In genomic region chr1:16914928-16915626, GRCh38 we compare ENCODE assay signal across 8 cellular contexts. TPM values are rescaled to one million over a fixed set of nuclear protein-coding genes. Genes with fewer than 3 reads are reported as not detected.
DNase-seq lines count a peak whose midpoint lies in the region; ATAC-seq, FAIRE-seq and TF ChIP-seq lines count a peak whose summit lies in the region.
"Not testable (repeated sequence)": the region's sequence is repeated elsewhere in the genome, so short reads cannot be mapped to it uniquely, and the experiment has no call there.

No MANE protein-coding gene starts in this region.

- peak overlapping the region; percentile 63 for H3K4me2 ChIP-seq in SU-DHL-6 (ENCODE audit: low read depth, low read length, poor library complexity, severe bottlenecking)

- peaks cover 28% of the 10 kb centered on the region for H3K4me1 ChIP-seq in CD8-positive, alpha-beta T cell (ENCODE audit: insufficient read depth, low read length)
- not testable (repeated sequence) for H3K4me1 ChIP-seq in endocrine pancreas (ENCODE audit: control insufficient read depth, insufficient read depth, low read length)
- H3K4me1 ChIP-seq in kidney (ENCODE audit: control insufficient read depth in 1 of 2, insufficient read depth in 1 of 2, low read depth in 1 of 2, low read length in 2 of 2) (peaks cover 14 to 20% of the 10 kb centered on the region in 2 donors), transverse colon (peaks cover 13 to 22% (median 19%) of the 10 kb centered on the region in 4 donors)

- not testable (repeated sequence) for H3K36me3 ChIP-seq in CD8-positive, alpha-beta T cell (ENCODE audit: insufficient read depth, low read length); SU-DHL-6 (ENCODE audit: low read length); endocrine pancreas (ENCODE audit: control insufficient read depth, insufficient read depth, low read length); kidney (ENCODE audit: control insufficient read depth in 1 of 2, insufficient read depth in 2 of 2, low read length in 2 of 2); transverse colon

- H2AFZ ChIP-seq in SU-DHL-6 (ENCODE audit: low read depth, low read length, severe bottlenecking), result not testable (repeated sequence)

- peak overlapping the region; percentile 52 for H3K27ac Mint-ChIP-seq in CD8-positive, alpha-beta T cell
- H3K27ac Mint-ChIP-seq in IgD-negative memory B cell, result peak overlapping the region; percentile 8 to 91 (median 30)
- H3K27ac Mint-ChIP-seq in activated naive CD8-positive, alpha-beta T cell treated with anti-CD3 and anti-CD28 coated beads for 36 hours, result peak overlapping the region; percentile 84

- TF ChIP-seq EP300 in transverse colon (IDR thresholded peaks at IDR 0.05; ENCODE audit: low read depth), result not testable (repeated sequence)

- FAIRE-seq in kidney (lab: Jason Lieb, UNC), result not testable (repeated sequence)

- intact Hi-C loops in CD8-positive, alpha-beta T cell (cut with DNase I, micrococcal nuclease), result loop anchor here (2.0 to 10.0 kb wide), 4 partner anchors 96 to 1390 kb away; partner anchors contain the start of genes ATP13A2 (in 2 of the 2), CASP9 (in 1 of the 2), DNAJC16 (in 1 of the 2) and RCC2 (in 1 of the 2)
- intact Hi-C loops in kidney (cut with DNase I); posterior vena cava (cut with DNase I); transverse colon (cut with DNase I; ENCODE audit: low total_unique reads): not testable (repeated sequence)

- CTCF ChIA-PET in CD8-positive, alpha-beta T cell (lab: Charles Lee), result not testable (repeated sequence)

- H3K9ac ChIP-seq in SU-DHL-6 (ENCODE audit: low read length) (peak overlapping the region; percentile 74), endocrine pancreas (ENCODE audit: control insufficient read depth, insufficient read depth, low read length) (peak overlapping the region; percentile 95), kidney (ENCODE audit: low read length in 2 of 2) (peak overlapping the region in 1 of 2 donors; percentile 83)

- H3F3A ChIP-seq in SU-DHL-6 (ENCODE audit: insufficient read depth), result not testable (repeated sequence)

- not testable (repeated sequence) for TF ChIP-seq POLR2A in transverse colon (IDR thresholded peaks at IDR 0.05)

- H3K27me3 ChIP-seq in CD8-positive, alpha-beta T cell (ENCODE audit: insufficient read depth, low read length); SU-DHL-6 (ENCODE audit: low read length); endocrine pancreas (ENCODE audit: control insufficient read depth, insufficient read depth, low read length); transverse colon: not testable (repeated sequence)

- H3K4me1 Mint-ChIP-seq in CD8-positive, alpha-beta T cell (ENCODE audit: low read depth), result peaks cover 25% of the 10 kb centered on the region
- peaks cover 11 to 28% (median 17%) of the 10 kb centered on the region in 3 donors for H3K4me1 Mint-ChIP-seq in IgD-negative memory B cell
- peaks cover 31% of the 10 kb centered on the region for H3K4me1 Mint-ChIP-seq in activated naive CD8-positive, alpha-beta T cell treated with anti-CD3 and anti-CD28 coated beads for 36 hours

- H3K27me3 Mint-ChIP-seq in CD8-positive, alpha-beta T cell (ENCODE audit: low read depth); IgD-negative memory B cell; activated naive CD8-positive, alpha-beta T cell treated with anti-CD3 and anti-CD28 coated beads for 36 hours: not testable (repeated sequence)

- not testable (repeated sequence) for H3K9me3 ChIP-seq in CD8-positive, alpha-beta T cell (ENCODE audit: low read length); SU-DHL-6 (ENCODE audit: insufficient read depth, low read length); endocrine pancreas (ENCODE audit: control insufficient read depth, low read length); kidney (ENCODE audit: control insufficient read depth in 1 of 2, low read length in 2 of 2); transverse colon

- H3K9me3 Mint-ChIP-seq in CD8-positive, alpha-beta T cell; IgD-negative memory B cell; activated naive CD8-positive, alpha-beta T cell treated with anti-CD3 and anti-CD28 coated beads for 36 hours: not testable (repeated sequence)

- not testable (repeated sequence) for H3K4me3 ChIP-seq in CD8-positive, alpha-beta T cell (ENCODE audit: low read depth, low read length); SU-DHL-6 (ENCODE audit: insufficient read depth, low read length, poor library complexity, severe bottlenecking)
- H3K4me3 ChIP-seq in endocrine pancreas (ENCODE audit: control insufficient read depth, insufficient read depth, low read length) (peak overlapping the region; percentile 28), kidney (ENCODE audit: low read length in 2 of 2) (peak overlapping the region; percentile 73 to 78), transverse colon (peak overlapping the region in 2 of 4 donors; percentile 90 to 99)

- not testable (repeated sequence) for H3K79me2 ChIP-seq in SU-DHL-6 (ENCODE audit: insufficient read depth, low read length)

- in situ Hi-C loops in transverse colon (cut with MboI; ENCODE audit: low pct_ligation_motif_present in 1 of 4, low pct_unique_long_range_greater_than_20kb in 1 of 4, low sequenced_read_pairs in 3 of 4), result not testable (repeated sequence)

- not testable (repeated sequence) for H4K20me1 ChIP-seq in SU-DHL-6 (ENCODE audit: low read depth, low read length)

- POLR2A ChIA-PET in CD8-positive, alpha-beta T cell (lab: Charles Lee), result interaction anchor here (0.7 to 2.0 kb wide), 2 partner anchors 10 to 25 kb away, joined by 3 to 11 read pairs; no protein-coding TSS in a partner anchor

- TF ChIP-seq CTCF in CD8-positive, alpha-beta T cell (IDR thresholded peaks at IDR 0.05); SU-DHL-6 (IDR thresholded peaks at IDR 0.05; ENCODE audit: insufficient read depth, low read length, poor library complexity, severe bottlenecking); kidney (IDR thresholded peaks at IDR 0.05; ENCODE audit: borderline replicate concordance, extremely low read depth, insufficient read depth); transverse colon (IDR thresholded peaks at IDR 0.05): not testable (repeated sequence)

- not testable (repeated sequence) for H3K9me2 ChIP-seq in SU-DHL-6 (replicated peaks; ENCODE audit: insufficient read depth, low read length)

- ATAC-seq in CD8-positive, alpha-beta T cell, result not testable (repeated sequence)

- peak overlapping the region; percentile 82 for H3K4me3 Mint-ChIP-seq in CD8-positive, alpha-beta T cell
- H3K4me3 Mint-ChIP-seq in IgD-negative memory B cell, result peak overlapping the region; percentile 68 to 95 (median 90)
- H3K4me3 Mint-ChIP-seq in activated naive CD8-positive, alpha-beta T cell treated with anti-CD3 and anti-CD28 coated beads for 36 hours, result peak overlapping the region; percentile 89

- WGBS in transverse colon (ENCODE audit: low coverage in 1 of 2), 2 donors, result 54 to 80% methylated on average over 5 to 15 of the region's 15 CpGs

- not testable (repeated sequence) for DNase-seq in CD8-positive, alpha-beta T cell; activated naive CD8-positive, alpha-beta T cell treated with anti-CD3 and anti-CD28 coated beads for 36 hours; transverse colon
- DNase-seq in kidney (peak; percentile 81), posterior vena cava (ENCODE audit: low spot score) (peak; percentile 78)

- H3K36me3 Mint-ChIP-seq in CD8-positive, alpha-beta T cell; IgD-negative memory B cell; activated naive CD8-positive, alpha-beta T cell treated with anti-CD3 and anti-CD28 coated beads for 36 hours: not testable (repeated sequence)

- H3K27ac ChIP-seq in CD8-positive, alpha-beta T cell (ENCODE audit: low read depth, low read length), result peak overlapping the region; percentile 59
- not testable (repeated sequence) for H3K27ac ChIP-seq in SU-DHL-6 (ENCODE audit: low read depth, low read length); kidney (ENCODE audit: low read depth in 2 of 2, low read length in 2 of 2)
- peak overlapping the region in 3 of 4 donors; percentile 81 to 93 (median 90) for H3K27ac ChIP-seq in transverse colon

RNA-seq across cellular contexts. Expression of gene CROCC, which starts 6.7 kb away (rescaled TPM):
- total RNA-seq in CD8-positive, alpha-beta T cell, result 10 to 100 TPM; 51.2 to 54.0 TPM
- polyA plus RNA-seq in IgD-negative memory B cell, result 3.9 TPM
- 10 to 100 TPM; 24.7 to 26.3 TPM for total RNA-seq in activated naive CD8-positive, alpha-beta T cell treated with anti-CD3 and anti-CD28 coated beads for 36 hours
- 30.5 TPM for total RNA-seq in kidney
- polyA plus RNA-seq in kidney (ENCODE audit: insufficient read depth, low read depth, low replicate concordance), result 10.6 TPM
- total RNA-seq in posterior vena cava, result 10 to 100 TPM; 12.6 to 21.6 TPM
- 100 to 1,000 TPM in 1 of 4 donors, 10 to 100 TPM in 3; 13.0 to 149 (median 23.7) TPM for total RNA-seq in transverse colon

RNA-seq across cellular contexts. Expression of gene RNU1-2, which starts 19.3 kb away (rescaled TPM):
- total RNA-seq in CD8-positive, alpha-beta T cell, result 1,000 to 10,000 TPM; 3,774 to 3,852 TPM
- polyA plus RNA-seq in IgD-negative memory B cell (not detected), kidney (ENCODE audit: insufficient read depth, low read depth, low replicate concordance) (26.8 TPM)
- total RNA-seq in activated naive CD8-positive, alpha-beta T cell treated with anti-CD3 and anti-CD28 coated beads for 36 hours, result 100 to 1,000 TPM; 874 to 961 TPM
- total RNA-seq in kidney (8,605 TPM), posterior vena cava (over 10,000 TPM; 12,584 to 18,986 TPM), transverse colon (under 1 TPM in 3 of 4 donors, not detected in 1; under 0.01 TPM)

Comparison
In these comparisons a context has a peak if more than half of its experiments do, and no peak if none do; other contexts are left out.
1. H3K27ac Mint-ChIP-seq: peak in every context shown above with its lines; median percentile 84 in activated naive CD8-positive, alpha-beta T cell treated with anti-CD3 and anti-CD28 coated beads for 36 hours; 52 in CD8-positive, alpha-beta T cell; 30 in IgD-negative memory B cell.
2. RNA of gene RNU1-2, which starts 19.3 kb away (total RNA-seq): 12,584 to 18,986 TPM in posterior vena cava, 8,605 TPM in kidney (single experiment), 3,774 to 3,852 TPM in CD8-positive, alpha-beta T cell and 874 to 961 TPM in activated naive CD8-positive, alpha-beta T cell treated with anti-CD3 and anti-CD28 coated beads for 36 hours; under 0.01 TPM in transverse colon; every median in the first group is over 100 times any median in the second.
3. Peak in every context shown above with its lines, with median percentiles within 50 percentile points of each other: H3K4me3 Mint-ChIP-seq.